ENCODE assay signal across 18 cellular contexts in genomic region chr3:72448375-72448823, GRCh38. TPM values are rescaled to one million over a fixed set of nuclear protein-coding genes. Genes with fewer than 3 reads are reported as not detected.
DNase-seq lines count a peak whose midpoint lies in the region; ATAC-seq, FAIRE-seq and TF ChIP-seq lines count a peak whose summit lies in the region.
"Had no signal": no experiment of that assay in that cellular context is flagged by ENCODE, and none has a peak within 500 bp of the region (broad histone marks: within the 10 kb centered on the region; RNA-seq: fewer than 3 reads in every experiment).

No MANE protein-coding gene starts in this region.

- no peak for FAIRE-seq in H1 (lab: Jason Lieb, UNC)
- FAIRE-seq: kidney had no signal

- H3K4me1 Mint-ChIP-seq in Caco-2 (ENCODE audit: low read depth, unreplicated experiment) = peaks cover 55% of the 10 kb centered on the region

- intact Hi-C loops in Caco-2 (cut with micrococcal nuclease; ENCODE audit: unreplicated experiment) = loop anchor here (5.0 kb wide), 1 partner anchor 66 kb away; no protein-coding TSS in a partner anchor

- H3K4me3 ChIP-seq in Caco-2 (ENCODE audit: low read depth, low read length) = 0 out of 2 replicates have a peak overlapping the region, but pooled peaks have one; percentile 1
- no peak overlapping the region for H3K4me3 ChIP-seq in NT2/D1 (ENCODE audit: insufficient read length, low read depth)
- no peak overlapping the region for H3K4me3 ChIP-seq in H1 (ENCODE audit: extremely low read depth in 1 of 4, insufficient read depth in 2 of 4, low read depth in 3 of 4, low read length in 4 of 4)
- H3K4me3 ChIP-seq in trophoblast cell (ENCODE audit: low read depth, low read length) = no peak overlapping the region
- H3K4me3 ChIP-seq: hepatocyte, tibial nerve had no signal

- H2BK12ac ChIP-seq in H1 (ENCODE audit: low read depth, low read length) = peak overlapping the region; percentile 92; the same call in 1 of the 2 replicates
- H2BK12ac ChIP-seq in trophoblast cell (ENCODE audit: low read length) = no peak overlapping the region

- no peaks in the 10 kb centered on the region for H3K79me1 ChIP-seq in H1 (ENCODE audit: low read depth, low read length)
- H3K79me1 ChIP-seq in trophoblast cell (ENCODE audit: low read length) = peaks cover 11% of the 10 kb centered on the region

- peaks cover 11 to 16% of the 10 kb centered on the region in 2 experiments for H4K20me1 ChIP-seq in H1 (replicated peaks in 1 of 2; ENCODE audit: control insufficient read depth in 1 of 2, insufficient read depth in 2 of 2, low read length in 2 of 2)

- peaks cover 24% of the 10 kb centered on the region for H3K36me3 Mint-ChIP-seq in Caco-2 (ENCODE audit: insufficient read depth, unreplicated experiment)

- H2AFZ ChIP-seq in H1 (ENCODE audit: low read length) (no peak overlapping the region), trophoblast cell (ENCODE audit: insufficient read depth, low read length, poor library complexity) (no peak overlapping the region)

- 0 out of 2 replicates have a peak overlapping the region, but pooled peaks have one; percentile 93 for H2BK15ac ChIP-seq in H1 (ENCODE audit: low read length)

- H3K23me2 ChIP-seq in H1 (ENCODE audit: low read depth, low read length) = no peaks in the 10 kb centered on the region; the same call in 1 of the 2 replicates

- H3K36me3 ChIP-seq in Caco-2 (ENCODE audit: control insufficient read depth, insufficient read depth, low read length) (no peaks in the 10 kb centered on the region), NT2/D1 (ENCODE audit: insufficient read depth, insufficient read length, low read length) (peaks cover 11% of the 10 kb centered on the region), H1 (ENCODE audit: control insufficient read depth in 2 of 4, insufficient read depth in 4 of 4, low read length in 3 of 4) (0 out of 8 replicates have a peak, but pooled peaks cover 0 to 2% (median 0%) of the 10 kb centered on the region in 4 experiments), trophoblast cell (ENCODE audit: control insufficient read depth in 1 of 2, insufficient read depth in 2 of 2, low read length in 2 of 2) (no peaks in the 10 kb centered on the region)
- H3K36me3 ChIP-seq: breast epithelium, tibial nerve had no signal

- no peak for TF ChIP-seq POLR2A in H1 (IDR thresholded peaks at IDR 0.05; ENCODE audit: control extremely low read depth in 1 of 2, low read depth in 2 of 2, low read length in 2 of 2)

- CTCF ChIA-PET in Caco-2 (lab: Charles Lee) (interaction anchor here (1.1 to 1.2 kb wide), 2 partner anchors 15 to 374 kb away, joined by 3 to 4 read pairs; no protein-coding TSS in a partner anchor), H1 (lab: Charles Lee; ENCODE audit: partially characterized antibody) (interaction anchor here (0.6 to 1.4 kb wide), 5 partner anchors 8 to 767 kb away, joined by 3 to 5 read pairs (median 3); no protein-coding TSS in a partner anchor)

- H3K79me2 ChIP-seq in H1 (ENCODE audit: control insufficient read depth in 1 of 2, insufficient read depth in 2 of 2, low read length in 2 of 2) = peaks cover 27 to 32% of the 10 kb centered on the region in 2 experiments
- peaks cover 7% of the 10 kb centered on the region for H3K79me2 ChIP-seq in trophoblast cell (ENCODE audit: control insufficient read depth, insufficient read depth, low read length, poor library complexity)

- peak overlapping the region; percentile 7 for H3K27ac Mint-ChIP-seq in Caco-2 (ENCODE audit: unreplicated experiment)

- H2BK20ac ChIP-seq in H1 (ENCODE audit: low read length) = no peak overlapping the region

- no peak for ATAC-seq in GM18907 (IDR thresholded peaks at IDR 0.05; ENCODE audit: unreplicated experiment)

- no TSS peak for BruUV-seq in Caco-2 (replicated peaks; lab: Mats Ljungman, UMichigan)

- DNase-seq in Caco-2 (no peak), NT2/D1 (ENCODE audit: low read depth, low spot score) (no peak), H1 (ENCODE audit: low read depth in 1 of 2, low spot score in 2 of 2) (no peak), trophoblast cell (no peak), GM19238 (ENCODE audit: insufficient read length, low spot score) (no peak), DMS114 treated with DMSO at 0.1 percent for 48 hours (lab: John Stamatoyannopoulos, UW; ENCODE audit: unreplicated experiment) (no peak), GF-D8 (lab: John Stamatoyannopoulos, UW) (no peak)
- DNase-seq: AML-193; effector CD4-positive, alpha-beta T cell; kidney; NCI-H1092; NCI-H82; stimulated activated CD4-positive, alpha-beta T cell treated with anti-CD3 and anti-CD28 coated beads, Interleukin-4, amount 100 ng/mL, for 24 hours; stimulated activated CD8-positive, alpha-beta memory T cell treated with anti-CD3 and anti-CD28 coated beads, Interleukin-4, amount 100 ng/mL, for 48 hours had no signal

- 0 out of 2 replicates have a peak overlapping the region, but pooled peaks have one; percentile 4 for H3K18ac ChIP-seq in H1 (ENCODE audit: extremely low read depth, low read length)
- no peak overlapping the region for H3K18ac ChIP-seq in trophoblast cell (ENCODE audit: low read length)

- H3K27me3 Mint-ChIP-seq in Caco-2 (ENCODE audit: insufficient read depth, unreplicated experiment) = no peaks in the 10 kb centered on the region

- H3K9ac ChIP-seq in NT2/D1 (ENCODE audit: insufficient read length, low read depth) (peak overlapping the region; percentile 11), H1 (replicated peaks in 1 of 4; ENCODE audit: extremely low read depth in 1 of 4, low read depth in 3 of 4, low read length in 3 of 4) (no peak overlapping the region), trophoblast cell (ENCODE audit: low read length) (no peak overlapping the region)

- H2BK5ac ChIP-seq in H1 (ENCODE audit: low read depth, low read length) = no peak overlapping the region
- H2BK5ac ChIP-seq in trophoblast cell (ENCODE audit: low read depth, low read length, poor library complexity) = no peak overlapping the region

- H3K9me3 Mint-ChIP-seq in Caco-2 (ENCODE audit: unreplicated experiment) = no peaks in the 10 kb centered on the region

- H3K9me3 ChIP-seq in Caco-2 = no peaks in the 10 kb centered on the region; the same call in 1 of the 2 replicates
- no peaks in the 10 kb centered on the region for H3K9me3 ChIP-seq in NT2/D1 (ENCODE audit: insufficient read depth, low read length)
- H3K9me3 ChIP-seq in H1 (ENCODE audit: insufficient read depth in 2 of 2, low read depth in 1 of 2, low read length in 1 of 2) = no peaks in the 10 kb centered on the region
- no peaks in the 10 kb centered on the region for H3K9me3 ChIP-seq in trophoblast cell (ENCODE audit: insufficient read depth, low read depth, low read length)
- H3K9me3 ChIP-seq: breast epithelium, tibial nerve had no signal

- peak overlapping the region; percentile 1 for H4K91ac ChIP-seq in H1 (replicated peaks; ENCODE audit: insufficient read length, low read length)
- peak overlapping the region; percentile 28 for H4K91ac ChIP-seq in trophoblast cell (ENCODE audit: low read depth, low read length)

- H4K8ac ChIP-seq in H1 (ENCODE audit: extremely low read depth, insufficient read depth, low read length) = no peak overlapping the region
- H4K8ac ChIP-seq in trophoblast cell (ENCODE audit: low read depth, low read length) = no peak overlapping the region

- H3K4me1 ChIP-seq in Caco-2 (peaks cover 46% of the 10 kb centered on the region), NT2/D1 (ENCODE audit: insufficient read depth, insufficient read length) (no peaks in the 10 kb centered on the region), H1 (replicated peaks in 1 of 4; ENCODE audit: control insufficient read depth in 3 of 4, insufficient read depth in 4 of 4, low read length in 3 of 4) (peaks cover 2 to 6% (median 5%) of the 10 kb centered on the region in 4 experiments; a peak in 5 of 7 replicates), trophoblast cell (ENCODE audit: control insufficient read depth in 1 of 2, insufficient read depth in 2 of 2, low read length in 2 of 2) (peaks cover 1 to 3% of the 10 kb centered on the region in 2 experiments)

- no peak overlapping the region for H4K12ac ChIP-seq in trophoblast cell (ENCODE audit: low read depth, low read length)

- H2BK120ac ChIP-seq in H1 (replicated peaks; ENCODE audit: low read depth, low read length) = no peak overlapping the region
- no peak overlapping the region for H2BK120ac ChIP-seq in trophoblast cell (ENCODE audit: insufficient read depth, low read length, poor library complexity)

- H3K4ac ChIP-seq in H1 (replicated peaks; ENCODE audit: insufficient read length, low read depth, low read length) = no peak overlapping the region
- no peak overlapping the region for H3K4ac ChIP-seq in trophoblast cell (ENCODE audit: low read depth, low read length)

- H3K23ac ChIP-seq in H1 (ENCODE audit: insufficient read length) (no peak overlapping the region), trophoblast cell (ENCODE audit: low read length) (no peak overlapping the region)

- POLR2A ChIA-PET in Caco-2 (lab: Charles Lee) = interaction anchor here (0.8 kb wide), 1 partner anchor 514 kb away, joined by 3 read pairs; no protein-coding TSS in a partner anchor
- POLR2A ChIA-PET in H1 (lab: Charles Lee; ENCODE audit: partially characterized antibody) = interaction anchor here (0.6 to 1.6 kb wide), 8 partner anchors 9 to 573 kb away, joined by 3 to 7 read pairs (median 4); no protein-coding TSS in a partner anchor

- H3K27me3 ChIP-seq in Caco-2 (replicated peaks; ENCODE audit: control insufficient read depth, insufficient read depth, low read length) (no peaks in the 10 kb centered on the region), NT2/D1 (ENCODE audit: insufficient read depth, insufficient read length) (no peaks in the 10 kb centered on the region), H1 (replicated peaks in 1 of 4; ENCODE audit: control insufficient read depth in 3 of 4, extremely low read depth in 1 of 4, insufficient read depth in 3 of 4, low read length in 3 of 4) (peaks cover 0 to 13% (median 5%) of the 10 kb centered on the region in 4 experiments; a peak in 5 of 7 replicates), trophoblast cell (ENCODE audit: insufficient read depth, low read length) (no peaks in the 10 kb centered on the region)
- H3K27me3 ChIP-seq: breast epithelium, hepatocyte, tibial nerve had no signal

- TF ChIP-seq CTCF in Caco-2 (IDR thresholded peaks at IDR 0.05; ENCODE audit: insufficient read depth in 1 of 2, low read depth in 1 of 2, low read length in 1 of 2, severe bottlenecking in 1 of 2, unreplicated experiment in 1 of 2) = no peak
- no peak for TF ChIP-seq CTCF in H1 (IDR thresholded peaks at IDR 0.05; ENCODE audit: control extremely low read depth in 1 of 3, insufficient read depth in 1 of 3, low read depth in 1 of 3, low read length in 3 of 3)

- H4K5ac ChIP-seq in H1 (ENCODE audit: insufficient read length, low read depth, low read length) = no peak overlapping the region

- H3K56ac ChIP-seq in H1 (replicated peaks; ENCODE audit: insufficient read length, low read depth, low read length) = no peak overlapping the region

- peak overlapping the region in 1 of 2 experiments; percentile 53; a peak in 1 of 4 replicates for H3K4me2 ChIP-seq in H1 (ENCODE audit: insufficient read depth in 1 of 2, low read depth in 2 of 2, low read length in 2 of 2)
- H3K4me2 ChIP-seq in trophoblast cell (ENCODE audit: low read length) = no peak overlapping the region

- H3K27ac ChIP-seq in H1 (ENCODE audit: low read depth, low read length) (no peak overlapping the region), trophoblast cell (ENCODE audit: low read depth, low read length) (no peak overlapping the region)

- no peak overlapping the region for H3K14ac ChIP-seq in H1 (ENCODE audit: insufficient read length)
- no peak overlapping the region for H3K14ac ChIP-seq in trophoblast cell (ENCODE audit: low read length)

- no peak for TF ChIP-seq RAD21 in H1 (IDR thresholded peaks at IDR 0.05 in 1 of 2, conservative IDR thresholded peaks at IDR 0.05 in 1 of 2; ENCODE audit: low read depth in 2 of 2, low read length in 2 of 2)

- 89% methylated on average over 8 of the region's 8 CpGs; no CpG with 5 or more reads in 1 of the 2 experiments for WGBS in H1 (ENCODE audit: extremely low coverage in 1 of 2, insufficient coverage in 1 of 2, insufficient read length in 1 of 2, insufficient replicate concordance in 2 of 2, low coverage in 1 of 2, low lambda C conversion rate in 2 of 2, missing lambda C conversion rate in 1 of 2), 2 experiments
- no CpG with 5 or more reads among the region's 8 CpGs for WGBS in trophoblast cell (ENCODE audit: extremely low coverage, insufficient coverage, insufficient read length)

- peak overlapping the region; percentile 82; the same call in 1 of the 2 replicates for H2AK5ac ChIP-seq in H1 (ENCODE audit: low read depth, low read length)
- H2AK5ac ChIP-seq in trophoblast cell (ENCODE audit: low read length) = no peak overlapping the region

- H3K4me3 Mint-ChIP-seq in Caco-2 (ENCODE audit: unreplicated experiment) = peak overlapping the region; percentile 78

- no peak for TF ChIP-seq EP300 in H1 (IDR thresholded peaks at IDR 0.05; ENCODE audit: borderline replicate concordance in 1 of 2, low read depth in 2 of 2, low read length in 2 of 2)

RNA-seq across cellular contexts. Expression of gene RYBP, which starts 2.0 kb away (rescaled TPM):
- total RNA-seq in Caco-2 (2022) = 13.2 and 13.9 TPM in 2 replicates
- total RNA-seq in H1 (2021; fragmentation: NEBNext Ultra II Directional; extraction: Animal tissue kit (Norgen Biotek cat#: 25700)) = 23.9 and 25.9 TPM in 2 replicates
- polyA plus RNA-seq in H1 (2011; rRNA removed) = 4.8 and 8.5 TPM in 2 replicates
- 9.0 TPM for polyA plus RNA-seq in H1 (2011; cell fraction: cytosol; rRNA removed)
- polyA plus RNA-seq in H1 (2011; cell fraction: nucleus; rRNA removed) = 4.7 TPM
- 8.5 to 17.0 TPM (median 10.8 TPM) in 4 replicates for polyA plus RNA-seq in H1 (2012, experiment 1 of 2)
- 1.5 TPM for polyA plus RNA-seq in H1 (2012, experiment 2 of 2)
- 21.2 TPM for polyA plus RNA-seq in H1 (2013, experiment 1 of 2)
- polyA plus RNA-seq in H1 (2013, experiment 2 of 2) = 21.9 TPM
- 8.7 and 10.2 TPM in 2 replicates for polyA minus RNA-seq in H1 (2011; rRNA and poly(A)+ RNA removed)
- polyA minus RNA-seq in H1 (2011; cell fraction: cytosol; rRNA and poly(A)+ RNA removed) = 8.8 TPM
- 11.9 TPM for polyA minus RNA-seq in H1 (2011; cell fraction: nucleus; rRNA and poly(A)+ RNA removed)
- polyA plus RNA-seq in trophoblast cell (2013) = 44.7 and 45.0 TPM in 2 replicates
